19 cellular contexts compared by ENCODE assay signal in the genomic region with DNA sequence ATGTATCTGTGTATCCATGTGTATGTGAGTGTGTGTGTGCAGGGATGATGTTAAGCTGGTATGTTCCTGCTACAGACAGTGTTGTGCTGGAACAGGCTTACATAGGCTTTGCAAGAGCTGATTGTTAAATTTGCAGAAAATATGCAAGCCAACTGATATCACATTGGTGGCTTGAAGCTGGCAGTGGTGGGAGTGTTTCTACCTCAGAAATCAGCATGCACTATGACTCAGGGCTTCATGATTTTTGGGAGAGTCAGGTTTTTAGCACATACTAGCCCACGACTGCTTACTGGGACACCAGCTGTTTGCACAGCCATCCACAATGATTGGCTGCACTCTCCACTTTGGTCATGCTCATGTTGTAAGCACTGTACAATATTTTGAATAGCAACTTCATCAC.
DNase-seq lines count a peak whose midpoint lies in the region; ATAC-seq and TF ChIP-seq lines count a peak whose summit lies in the region.
"Had no signal": no experiment of that assay in that cellular context is flagged by ENCODE, and none has a peak within 500 bp of the region (broad histone marks: within the 10 kb centered on the region; RNA-seq: fewer than 3 reads in every experiment).

No MANE protein-coding gene starts in this region.

- H3K27ac ChIP-seq in angular gyrus (ENCODE audit: low read depth, low read length) (peak overlapping the region; percentile 45), suprapubic skin (no peak overlapping the region)
- H3K27ac ChIP-seq: BLaER1, coronary artery, upper lobe of right lung had no signal

- intact Hi-C loops in sciatic nerve (cut with DNase I) = no loop called here

- no peaks in the 10 kb centered on the region for H3K27me3 ChIP-seq in suprapubic skin
- H3K27me3 ChIP-seq: BLaER1, upper lobe of right lung had no signal

- DNase-seq in H4 (ENCODE audit: low spot score) (peak; percentile 7), fibroblast of the aortic adventitia (ENCODE audit: low read depth) (peak; percentile 10), sciatic nerve (ENCODE audit: low spot score) (no peak), suprapubic skin (ENCODE audit: low spot score in 2 of 2) (no peak), DMS 273 (lab: John Stamatoyannopoulos, UW; ENCODE audit: unreplicated experiment) (no peak), dedifferentiated amniotic fluid mesenchymal stem cell (ENCODE audit: extremely low spot score) (no peak)
- DNase-seq in activated T-cell treated with anti-CD3 and anti-CD28 coated beads, Interleukin-2, amount 50 U/mL, for 48 hours = no peak
- DNase-seq: activated CD4-positive, alpha-beta memory T cell treated with anti-CD3 and anti-CD28 coated beads for 36 hours; DMS153; NCI-H1694 treated with DMSO at 0.1 percent for 48 hours; NCI-H510A treated with DMSO at 0.1 percent for 48 hours; right cardiac atrium; stimulated activated CD4-positive, alpha-beta T cell treated with anti-CD3 and anti-CD28 coated beads, Interleukin-4, amount 100 ng/mL, for 24 hours; upper lobe of right lung had no signal

- peaks cover 7% of the 10 kb centered on the region for H3K4me1 ChIP-seq in suprapubic skin
- H3K4me1 ChIP-seq: BLaER1, upper lobe of right lung had no signal

- TF ChIP-seq POLR2A in suprapubic skin (IDR thresholded peaks at IDR 0.05) = no peak

- no peaks in the 10 kb centered on the region for H3K36me3 ChIP-seq in suprapubic skin
- H3K36me3 ChIP-seq: BLaER1, HAP-1, upper lobe of right lung had no signal

- no peak overlapping the region for H3K4me3 ChIP-seq in fibroblast of the aortic adventitia (ENCODE audit: low read depth, low read length)
- H3K4me3 ChIP-seq in suprapubic skin = no peak overlapping the region
- H3K4me3 ChIP-seq: BLaER1, coronary artery, HAP-1, lung, upper lobe of right lung had no signal

- no peak for TF ChIP-seq EP300 in suprapubic skin (IDR thresholded peaks at IDR 0.05)

- WGBS in suprapubic skin = 80% methylated on average over 1 of the region's 1 CpG

- no peaks in the 10 kb centered on the region for H3K9me3 ChIP-seq in suprapubic skin
- H3K9me3 ChIP-seq: BLaER1, HAP-1, upper lobe of right lung had no signal

- TF ChIP-seq CTCF in fibroblast of the aortic adventitia (IDR thresholded peaks at IDR 0.05; ENCODE audit: insufficient read depth, low read length) (no peak), suprapubic skin (IDR thresholded peaks at IDR 0.05) (no peak)

- ATAC-seq in sciatic nerve = peak; percentile 70
- ATAC-seq: right cardiac atrium, upper lobe of right lung had no signal

Comparison
In these comparisons a context has a peak if more than half of its experiments do, and no peak if none do; other contexts are left out.
1. DNase-seq: peak in H4 (single experiment) and fibroblast of the aortic adventitia (single experiment); none in sciatic nerve (single experiment), suprapubic skin (0 of 2), DMS 273 (single experiment), activated T-cell treated with anti-CD3 and anti-CD28 coated beads, Interleukin-2, amount 50 U/mL, for 48 hours (0 of 2) and dedifferentiated amniotic fluid mesenchymal stem cell (single experiment).